Comparison of ENCODE assay signal across 1 cellular context in the genomic region with DNA sequence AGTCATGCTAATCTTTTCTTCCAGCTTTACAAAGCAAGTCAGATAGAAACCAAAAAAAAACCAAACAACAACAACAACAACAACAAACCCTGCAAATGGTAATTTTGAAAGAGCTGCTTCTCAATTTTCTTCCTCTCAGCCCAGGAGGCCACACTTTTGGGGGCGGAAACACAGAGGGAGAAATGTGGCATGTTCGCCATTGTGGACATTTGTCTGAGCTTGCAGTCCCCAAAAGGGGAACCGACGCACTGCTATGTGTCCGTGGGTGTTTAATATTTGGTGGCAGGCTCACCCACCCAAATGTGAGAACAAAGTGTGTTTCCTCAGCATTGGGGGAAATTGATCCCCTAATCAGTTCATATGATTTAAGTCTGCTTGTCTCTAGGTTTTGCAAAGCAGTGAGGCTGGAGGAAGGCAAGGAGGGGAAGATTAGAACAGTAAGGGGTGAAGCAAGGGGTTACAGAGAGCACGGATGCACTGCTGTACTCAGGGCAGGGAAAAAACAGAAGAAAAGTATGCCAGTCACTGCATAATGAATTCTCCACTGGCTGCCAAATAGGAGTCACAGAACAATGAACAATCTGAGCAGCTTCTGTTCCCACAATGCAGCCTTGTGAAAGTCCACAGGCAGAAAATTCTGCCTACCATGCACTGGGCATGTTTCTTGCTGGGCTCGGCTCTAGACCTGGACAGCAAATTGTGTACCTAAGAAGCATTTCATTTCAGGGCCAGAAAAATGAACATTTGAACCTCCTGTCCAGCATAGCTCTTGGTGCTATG.
TF ChIP-seq lines count a peak whose summit lies in the region.

No MANE protein-coding gene starts in this region.

TF ChIP-seq in GM23338, 12 proteins besides CTCF, POLR2A, EP300 and RAD21 (continued from another document):
- TF ChIP-seq, protein P1, sequence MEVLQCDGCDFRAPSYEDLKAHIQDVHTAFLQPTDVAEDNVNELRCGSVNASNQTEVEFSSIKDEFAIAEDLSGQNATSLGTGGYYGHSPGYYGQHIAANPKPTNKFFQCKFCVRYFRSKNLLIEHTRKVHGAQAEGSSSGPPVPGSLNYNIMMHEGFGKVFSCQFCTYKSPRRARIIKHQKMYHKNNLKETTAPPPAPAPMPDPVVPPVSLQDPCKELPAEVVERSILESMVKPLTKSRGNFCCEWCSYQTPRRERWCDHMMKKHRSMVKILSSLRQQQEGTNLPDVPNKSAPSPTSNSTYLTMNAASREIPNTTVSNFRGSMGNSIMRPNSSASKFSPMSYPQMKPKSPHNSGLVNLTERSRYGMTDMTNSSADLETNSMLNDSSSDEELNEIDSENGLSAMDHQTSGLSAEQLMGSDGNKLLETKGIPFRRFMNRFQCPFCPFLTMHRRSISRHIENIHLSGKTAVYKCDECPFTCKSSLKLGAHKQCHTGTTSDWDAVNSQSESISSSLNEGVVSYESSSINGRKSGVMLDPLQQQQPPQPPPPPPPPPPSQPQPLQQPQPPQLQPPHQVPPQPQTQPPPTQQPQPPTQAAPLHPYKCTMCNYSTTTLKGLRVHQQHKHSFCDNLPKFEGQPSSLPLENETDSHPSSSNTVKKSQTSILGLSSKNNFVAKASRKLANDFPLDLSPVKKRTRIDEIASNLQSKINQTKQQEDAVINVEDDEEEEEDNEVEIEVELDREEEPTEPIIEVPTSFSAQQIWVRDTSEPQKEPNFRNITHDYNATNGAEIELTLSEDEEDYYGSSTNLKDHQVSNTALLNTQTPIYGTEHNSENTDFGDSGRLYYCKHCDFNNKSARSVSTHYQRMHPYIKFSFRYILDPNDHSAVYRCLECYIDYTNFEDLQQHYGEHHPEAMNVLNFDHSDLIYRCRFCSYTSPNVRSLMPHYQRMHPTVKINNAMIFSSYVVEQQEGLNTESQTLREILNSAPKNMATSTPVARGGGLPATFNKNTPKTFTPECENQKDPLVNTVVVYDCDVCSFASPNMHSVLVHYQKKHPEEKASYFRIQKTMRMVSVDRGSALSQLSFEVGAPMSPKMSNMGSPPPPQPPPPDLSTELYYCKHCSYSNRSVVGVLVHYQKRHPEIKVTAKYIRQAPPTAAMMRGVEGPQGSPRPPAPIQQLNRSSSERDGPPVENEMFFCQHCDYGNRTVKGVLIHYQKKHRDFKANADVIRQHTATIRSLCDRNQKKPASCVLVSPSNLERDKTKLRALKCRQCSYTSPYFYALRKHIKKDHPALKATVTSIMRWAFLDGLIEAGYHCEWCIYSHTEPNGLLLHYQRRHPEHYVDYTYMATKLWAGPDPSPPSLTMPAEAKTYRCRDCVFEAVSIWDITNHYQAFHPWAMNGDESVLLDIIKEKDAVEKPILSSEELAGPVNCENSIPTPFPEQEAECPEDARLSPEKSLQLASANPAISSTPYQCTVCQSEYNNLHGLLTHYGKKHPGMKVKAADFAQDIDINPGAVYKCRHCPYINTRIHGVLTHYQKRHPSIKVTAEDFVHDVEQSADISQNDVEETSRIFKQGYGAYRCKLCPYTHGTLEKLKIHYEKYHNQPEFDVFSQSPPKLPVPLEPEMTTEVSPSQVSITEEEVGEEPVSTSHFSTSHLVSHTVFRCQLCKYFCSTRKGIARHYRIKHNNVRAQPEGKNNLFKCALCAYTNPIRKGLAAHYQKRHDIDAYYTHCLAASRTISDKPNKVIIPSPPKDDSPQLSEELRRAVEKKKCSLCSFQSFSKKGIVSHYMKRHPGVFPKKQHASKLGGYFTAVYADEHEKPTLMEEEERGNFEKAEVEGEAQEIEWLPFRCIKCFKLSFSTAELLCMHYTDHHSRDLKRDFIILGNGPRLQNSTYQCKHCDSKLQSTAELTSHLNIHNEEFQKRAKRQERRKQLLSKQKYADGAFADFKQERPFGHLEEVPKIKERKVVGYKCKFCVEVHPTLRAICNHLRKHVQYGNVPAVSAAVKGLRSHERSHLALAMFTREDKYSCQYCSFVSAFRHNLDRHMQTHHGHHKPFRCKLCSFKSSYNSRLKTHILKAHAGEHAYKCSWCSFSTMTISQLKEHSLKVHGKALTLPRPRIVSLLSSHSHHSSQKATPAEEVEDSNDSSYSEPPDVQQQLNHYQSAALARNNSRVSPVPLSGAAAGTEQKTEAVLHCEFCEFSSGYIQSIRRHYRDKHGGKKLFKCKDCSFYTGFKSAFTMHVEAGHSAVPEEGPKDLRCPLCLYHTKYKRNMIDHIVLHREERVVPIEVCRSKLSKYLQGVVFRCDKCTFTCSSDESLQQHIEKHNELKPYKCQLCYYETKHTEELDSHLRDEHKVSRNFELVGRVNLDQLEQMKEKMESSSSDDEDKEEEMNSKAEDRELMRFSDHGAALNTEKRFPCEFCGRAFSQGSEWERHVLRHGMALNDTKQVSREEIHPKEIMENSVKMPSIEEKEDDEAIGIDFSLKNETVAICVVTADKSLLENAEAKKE (CRISPR knock-in tag; IDR thresholded peaks at IDR 0.05), result no peak
- TF ChIP-seq, protein P2, sequence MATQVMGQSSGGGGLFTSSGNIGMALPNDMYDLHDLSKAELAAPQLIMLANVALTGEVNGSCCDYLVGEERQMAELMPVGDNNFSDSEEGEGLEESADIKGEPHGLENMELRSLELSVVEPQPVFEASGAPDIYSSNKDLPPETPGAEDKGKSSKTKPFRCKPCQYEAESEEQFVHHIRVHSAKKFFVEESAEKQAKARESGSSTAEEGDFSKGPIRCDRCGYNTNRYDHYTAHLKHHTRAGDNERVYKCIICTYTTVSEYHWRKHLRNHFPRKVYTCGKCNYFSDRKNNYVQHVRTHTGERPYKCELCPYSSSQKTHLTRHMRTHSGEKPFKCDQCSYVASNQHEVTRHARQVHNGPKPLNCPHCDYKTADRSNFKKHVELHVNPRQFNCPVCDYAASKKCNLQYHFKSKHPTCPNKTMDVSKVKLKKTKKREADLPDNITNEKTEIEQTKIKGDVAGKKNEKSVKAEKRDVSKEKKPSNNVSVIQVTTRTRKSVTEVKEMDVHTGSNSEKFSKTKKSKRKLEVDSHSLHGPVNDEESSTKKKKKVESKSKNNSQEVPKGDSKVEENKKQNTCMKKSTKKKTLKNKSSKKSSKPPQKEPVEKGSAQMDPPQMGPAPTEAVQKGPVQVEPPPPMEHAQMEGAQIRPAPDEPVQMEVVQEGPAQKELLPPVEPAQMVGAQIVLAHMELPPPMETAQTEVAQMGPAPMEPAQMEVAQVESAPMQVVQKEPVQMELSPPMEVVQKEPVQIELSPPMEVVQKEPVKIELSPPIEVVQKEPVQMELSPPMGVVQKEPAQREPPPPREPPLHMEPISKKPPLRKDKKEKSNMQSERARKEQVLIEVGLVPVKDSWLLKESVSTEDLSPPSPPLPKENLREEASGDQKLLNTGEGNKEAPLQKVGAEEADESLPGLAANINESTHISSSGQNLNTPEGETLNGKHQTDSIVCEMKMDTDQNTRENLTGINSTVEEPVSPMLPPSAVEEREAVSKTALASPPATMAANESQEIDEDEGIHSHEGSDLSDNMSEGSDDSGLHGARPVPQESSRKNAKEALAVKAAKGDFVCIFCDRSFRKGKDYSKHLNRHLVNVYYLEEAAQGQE (IDR thresholded peaks at IDR 0.05; ENCODE audit: unreplicated experiment), result no peak
- TF ChIP-seq EZH2phosphoT487 (IDR thresholded peaks at IDR 0.05; ENCODE audit: unreplicated experiment) (no peak), CREB1 (CRISPR knock-in tag; IDR thresholded peaks at IDR 0.05; ENCODE audit: low read depth) (no peak), POLR2AphosphoS5 (IDR thresholded peaks at IDR 0.05; ENCODE audit: low read depth) (no peak), STAT1 (IDR thresholded peaks at IDR 0.05; ENCODE audit: unreplicated experiment) (no peak), ZNF331 (CRISPR knock-in tag; IDR thresholded peaks at IDR 0.05; ENCODE audit: low read depth) (no peak), NANOG (IDR thresholded peaks at IDR 0.05; ENCODE audit: borderline replicate concordance) (no peak), ZNF114 (CRISPR knock-in tag; IDR thresholded peaks at IDR 0.05) (no peak), JUNB (IDR thresholded peaks at IDR 0.05; ENCODE audit: unreplicated experiment) (no peak)
- TF ChIP-seq, protein P3, sequence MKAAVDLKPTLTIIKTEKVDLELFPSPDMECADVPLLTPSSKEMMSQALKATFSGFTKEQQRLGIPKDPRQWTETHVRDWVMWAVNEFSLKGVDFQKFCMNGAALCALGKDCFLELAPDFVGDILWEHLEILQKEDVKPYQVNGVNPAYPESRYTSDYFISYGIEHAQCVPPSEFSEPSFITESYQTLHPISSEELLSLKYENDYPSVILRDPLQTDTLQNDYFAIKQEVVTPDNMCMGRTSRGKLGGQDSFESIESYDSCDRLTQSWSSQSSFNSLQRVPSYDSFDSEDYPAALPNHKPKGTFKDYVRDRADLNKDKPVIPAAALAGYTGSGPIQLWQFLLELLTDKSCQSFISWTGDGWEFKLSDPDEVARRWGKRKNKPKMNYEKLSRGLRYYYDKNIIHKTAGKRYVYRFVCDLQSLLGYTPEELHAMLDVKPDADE (IDR thresholded peaks at IDR 0.05), result no peak
